17 cellular contexts compared by ENCODE assay signal in genomic region chr1:31744165-31744888, GRCh38. TPM values are rescaled to one million over a fixed set of nuclear protein-coding genes. Genes with fewer than 3 reads are reported as not detected.
DNase-seq lines count a peak whose midpoint lies in the region; ATAC-seq and TF ChIP-seq lines count a peak whose summit lies in the region.
"Had no signal": no experiment of that assay in that cellular context is flagged by ENCODE, and none has a peak within 500 bp of the region (broad histone marks: within the 10 kb centered on the region; RNA-seq: fewer than 3 reads in every experiment).

No MANE protein-coding gene starts in this region.

- H3K27me3 Mint-ChIP-seq in T-helper 2 cell treated with Interferon-gamma antibody and Interleukin-4, amounts not matched to agents 5 μg/mL and 100 μg/mL, for 36 hours (ENCODE audit: low read depth), result no peaks in the 10 kb centered on the region
- peaks cover 27% of the 10 kb centered on the region for H3K27me3 Mint-ChIP-seq in activated naive CD4-positive, alpha-beta T cell treated with anti-CD3 and anti-CD28 coated beads, Interleukin-2, amount 10 ng/mL, durations not matched to agents 7 days and 5 days

- H3K4me3 Mint-ChIP-seq in T-helper 2 cell treated with Interferon-gamma antibody and Interleukin-4, amounts not matched to agents 5 μg/mL and 100 μg/mL, for 36 hours, result no peak overlapping the region
- no peak overlapping the region for H3K4me3 Mint-ChIP-seq in activated naive CD4-positive, alpha-beta T cell treated with anti-CD3 and anti-CD28 coated beads, Interleukin-2, amount 10 ng/mL, durations not matched to agents 7 days and 5 days

- peaks cover 24% of the 10 kb centered on the region for H3K4me1 ChIP-seq in MM.1S (ENCODE audit: low read length)
- H3K4me1 ChIP-seq: body of pancreas had no signal

- no peak overlapping the region for H3K27ac Mint-ChIP-seq in T-helper 2 cell treated with Interferon-gamma antibody and Interleukin-4, amounts not matched to agents 5 μg/mL and 100 μg/mL, for 36 hours
- no peak overlapping the region for H3K27ac Mint-ChIP-seq in activated naive CD4-positive, alpha-beta T cell treated with anti-CD3 and anti-CD28 coated beads, Interleukin-2, amount 10 ng/mL, durations not matched to agents 7 days and 5 days

- H2AFZ ChIP-seq in MM.1S (ENCODE audit: low read length), result peak overlapping the region; percentile 16

- TF ChIP-seq CTCF in MM.1S (IDR thresholded peaks at IDR 0.05; ENCODE audit: low read length) (no peak), omental fat pad (IDR thresholded peaks at IDR 0.05) (no peak)

- H3K79me2 ChIP-seq in MM.1S (ENCODE audit: low read length), result no peaks in the 10 kb centered on the region

- H3K27me3 ChIP-seq in MM.1S (replicated peaks; ENCODE audit: insufficient read depth, low read length), result no peaks in the 10 kb centered on the region
- H3K27me3 ChIP-seq: body of pancreas had no signal

- H3K9me3 ChIP-seq in MM.1S (replicated peaks; ENCODE audit: insufficient read depth, low read length), result no peaks in the 10 kb centered on the region
- H3K9me3 ChIP-seq: body of pancreas had no signal

- H3K9me2 ChIP-seq in MM.1S (replicated peaks; ENCODE audit: insufficient read depth, low read length), result no peaks in the 10 kb centered on the region

- H3K9me3 Mint-ChIP-seq in T-helper 2 cell treated with Interferon-gamma antibody and Interleukin-4, amounts not matched to agents 5 μg/mL and 100 μg/mL, for 36 hours, result no peaks in the 10 kb centered on the region
- H3K9me3 Mint-ChIP-seq in activated naive CD4-positive, alpha-beta T cell treated with anti-CD3 and anti-CD28 coated beads, Interleukin-2, amount 10 ng/mL, durations not matched to agents 7 days and 5 days, result no peaks in the 10 kb centered on the region

- H3K36me3 ChIP-seq in MM.1S (replicated peaks; ENCODE audit: insufficient read depth, low read length), result no peaks in the 10 kb centered on the region

- H4K20me1 ChIP-seq in MM.1S (ENCODE audit: insufficient read depth, low read length), result no peaks in the 10 kb centered on the region

- H3K4me2 ChIP-seq in MM.1S (ENCODE audit: low read depth, low read length), result peak overlapping the region; percentile 55

- CTCF ChIA-PET in activated naive CD4-positive, alpha-beta T cell treated with anti-CD3 and anti-CD28 coated beads, Interleukin-2, amount 10 ng/mL, durations not matched to agents 7 days and 5 days (lab: Charles Lee), result interaction anchor here (1.0 to 2.5 kb wide), 10 partner anchors 14 to 83 kb away, joined by 3 to 20 read pairs (median 7); no protein-coding TSS in a partner anchor

- H3F3A ChIP-seq in MM.1S (ENCODE audit: insufficient read depth, low read length), result peaks cover 10% of the 10 kb centered on the region

- peak overlapping the region; percentile 82 for H3K27ac ChIP-seq in MM.1S (ENCODE audit: low read length)
- H3K27ac ChIP-seq: body of pancreas had no signal

- H3K4me1 Mint-ChIP-seq in T-helper 2 cell treated with Interferon-gamma antibody and Interleukin-4, amounts not matched to agents 5 μg/mL and 100 μg/mL, for 36 hours (ENCODE audit: low read depth), result peaks cover 8% of the 10 kb centered on the region
- peaks cover 10% of the 10 kb centered on the region for H3K4me1 Mint-ChIP-seq in activated naive CD4-positive, alpha-beta T cell treated with anti-CD3 and anti-CD28 coated beads, Interleukin-2, amount 10 ng/mL, durations not matched to agents 7 days and 5 days

- peak overlapping the region; percentile 36; the same call in 1 of the 2 replicates for H3K9ac ChIP-seq in MM.1S (ENCODE audit: low read length)

- ATAC-seq in GM18511 (IDR thresholded peaks at IDR 0.05; ENCODE audit: unreplicated experiment) (peak; percentile 72), GM21576 (IDR thresholded peaks at IDR 0.05; ENCODE audit: unreplicated experiment) (peak; percentile 72), omental fat pad (ENCODE audit: low FRiP score) (peak; percentile 19)
- ATAC-seq: body of pancreas, HCT116 had no signal

- H3K4me3 ChIP-seq in MM.1S (ENCODE audit: low read length), result peak overlapping the region; percentile 26
- H3K4me3 ChIP-seq: body of pancreas, lung had no signal

- DNase-seq in MM.1S (peak; percentile 95), omental fat pad (ENCODE audit: low spot score) (no peak), HCEC 1CT (no peak), NCI-H2196 treated with DMSO at 0.1 percent for 48 hours (lab: John Stamatoyannopoulos, UW; ENCODE audit: unreplicated experiment) (no peak)
- no peak for DNase-seq in T-helper 2 cell treated with Interferon-gamma antibody and Interleukin-4, amounts not matched to agents 5 μg/mL and 100 μg/mL, for 36 hours (ENCODE audit: low spot score)
- DNase-seq in activated naive CD4-positive, alpha-beta T cell treated with anti-CD3 and anti-CD28 coated beads, Interleukin-2, amount 10 ng/mL, durations not matched to agents 7 days and 5 days, result no peak
- DNase-seq: activated CD4-positive, CD25-positive, alpha-beta regulatory T cell treated with anti-CD3 and anti-CD28 coated beads, Interleukin-2, amount 50 U/mL, for 72 hours; activated T-cell treated with anti-CD3 and anti-CD28 coated beads, Interleukin-2, amount 50 U/mL, for 48 hours; body of pancreas; NCI-H1048; NCI-H774; occipital lobe; stimulated activated CD4-positive, alpha-beta T cell treated with anti-CD3 and anti-CD28 coated beads, Interleukin-15, amount 100 ng/mL, for 24 hours had no signal

- H3K36me3 Mint-ChIP-seq in T-helper 2 cell treated with Interferon-gamma antibody and Interleukin-4, amounts not matched to agents 5 μg/mL and 100 μg/mL, for 36 hours (ENCODE audit: low read depth), result no peaks in the 10 kb centered on the region
- H3K36me3 Mint-ChIP-seq in activated naive CD4-positive, alpha-beta T cell treated with anti-CD3 and anti-CD28 coated beads, Interleukin-2, amount 10 ng/mL, durations not matched to agents 7 days and 5 days, result no peaks in the 10 kb centered on the region

RNA-seq across cellular contexts. Expression of gene ADGRB2, which starts 19.8 kb away (rescaled TPM):
- total RNA-seq in omental fat pad, result 1 to 10 TPM in 3 of 4 donors, under 1 TPM in 1; 0.79 to 7.5 (median 3.3) TPM

RNA-seq across cellular contexts. Expression of gene COL16A1, which starts 40.5 kb away (rescaled TPM):
- 10 to 100 TPM; 17.4 to 69.2 (median 21.7) TPM for total RNA-seq in omental fat pad

Comparison
In these comparisons a context has a peak if more than half of its experiments do, and no peak if none do; other contexts are left out.
1. ATAC-seq: peak in every context shown above with its lines; median percentile 72 in GM18511; 72 in GM21576; 19 in omental fat pad.